32 cellular contexts compared by ENCODE assay signal in genomic region chr4:63123441-63123840, GRCh38.
"Had no signal": no experiment of that assay in that cellular context is flagged by ENCODE, and none has a peak within 500 bp of the region (broad histone marks: within the 10 kb centered on the region; RNA-seq: fewer than 3 reads in every experiment).

No MANE protein-coding gene starts in this region.

- DNase-seq: activated CD4-positive, alpha-beta T cell treated with anti-CD3 and anti-CD28 coated beads for 36 hours; activated CD4-positive, alpha-beta T cell treated with anti-CD3 and anti-CD28 coated beads, Interleukin-2, amount 10 ng/mL, durations not matched to agents 7 days and 5 days; activated CD4-positive, alpha-beta T cell treated with anti-CD3 and anti-CD28 coated beads, Interleukin-2, amount 50 U/mL, for 48 hours; activated CD8-positive, alpha-beta memory T cell treated with anti-CD3 and anti-CD28 coated beads, Interleukin-2, amount 50 U/mL, for 4 hours; activated naive CD4-positive, alpha-beta T cell treated with anti-CD3 and anti-CD28 coated beads, Interleukin-2, amount 10 ng/mL, durations not matched to agents 7 days and 5 days; activated naive CD8-positive, alpha-beta T cell treated with anti-CD3 and anti-CD28 coated beads, Interleukin-2, amount 50 U/mL, for 24 hours; activated T-cell treated with anti-CD3 and anti-CD28 coated beads for 4 hours; activated T-cell treated with anti-CD3 and anti-CD28 coated beads, Interleukin-2, amount 50 U/mL, for 4 hours; amniotic stem cell; aorta; brain microvascular endothelial cell; colonic mucosa; Karpas-422; MM.1S; NCI-H1092 treated with DMSO at 0.1 percent for 48 hours; NCI-H1417; NCI-H146; NCI-H187; NCI-H2029 treated with DMSO at 0.1 percent for 48 hours; NCI-H2107; NCI-H2171; NCI-H510A; NCI-H526; NCI-H748 treated with DMSO at 0.1 percent for 48 hours; SHP77; SJCRH30; T1000 had no signal

- H3K9me3 ChIP-seq: colonic mucosa, SJCRH30 had no signal

- H3K36me3 ChIP-seq: brain microvascular endothelial cell, cardiac muscle cell, colonic mucosa, SJCRH30 had no signal

- H3K4me1 ChIP-seq: colonic mucosa, SJCRH30 had no signal

- H3K27me3 ChIP-seq: brain microvascular endothelial cell, cardiac muscle cell, colonic mucosa had no signal

- ATAC-seq: activated CD4-positive, alpha-beta T cell treated with anti-CD3 and anti-CD28 coated beads for 36 hours; activated CD4-positive, CD25-positive, alpha-beta regulatory T cell treated with anti-CD3 and anti-CD28 coated beads, Interleukin-2, amount 50 U/mL, for 24 hours; activated naive CD8-positive, alpha-beta T cell treated with anti-CD3 and anti-CD28 coated beads, Interleukin-2, amount 50 U/mL, for 24 hours; activated T-cell treated with anti-CD3 and anti-CD28 coated beads, Interleukin-2, amount 50 U/mL, for 4 hours; Panc1; WTC11 had no signal

- H3K27ac ChIP-seq: brain microvascular endothelial cell, cardiac muscle cell, colonic mucosa, SJCRH30, SK-N-MC had no signal

- H3K4me3 ChIP-seq: cardiac muscle cell, colonic mucosa, SJCRH30, SK-N-MC had no signal
